In genomic region chrX:133884430-133885394, GRCh38 we compare ENCODE assay signal across 1 cellular context.
TF ChIP-seq lines count a peak whose summit lies in the region.

No MANE protein-coding gene starts in this region.

TF ChIP-seq in HepG2, 621 proteins besides CTCF, POLR2A, EP300 and RAD21 (continued from another document):
- TF ChIP-seq ZNF512 (CRISPR knock-in tag; IDR thresholded peaks at IDR 0.05): no peak
- TF ChIP-seq ZFP36L2 (CRISPR knock-in tag; IDR thresholded peaks at IDR 0.05): no peak
- peak; percentile 30; the same call in 1 of the 2 replicates for TF ChIP-seq POLR2AphosphoS5 (IDR thresholded peaks at IDR 0.05; ENCODE audit: low read depth, low read length)
- TF ChIP-seq ZNF484 (CRISPR knock-in tag; IDR thresholded peaks at IDR 0.05; ENCODE audit: borderline replicate concordance, low read depth): no peak
- TF ChIP-seq FOXA1 (IDR thresholded peaks at IDR 0.05): no peak
- 0 out of 2 replicates have a peak, but pooled peaks have one; percentile 25 for TF ChIP-seq FOXA1 (CRISPR knock-in tag; IDR thresholded peaks at IDR 0.05)
- peak; percentile 49; the same call in 1 of the 2 replicates for TF ChIP-seq ZNF609 (CRISPR knock-in tag; IDR thresholded peaks at IDR 0.05; ENCODE audit: borderline replicate concordance)
- TF ChIP-seq HHEX (CRISPR knock-in tag; IDR thresholded peaks at IDR 0.05): peak; percentile 23; the same call in 1 of the 2 replicates
- TF ChIP-seq NPAS2 (CRISPR knock-in tag; IDR thresholded peaks at IDR 0.05; ENCODE audit: borderline replicate concordance): no peak
- no peak for TF ChIP-seq ZNF263 (CRISPR knock-in tag; IDR thresholded peaks at IDR 0.05)
- TF ChIP-seq ATF7-NPFF (CRISPR knock-in tag; IDR thresholded peaks at IDR 0.05; ENCODE audit: low read depth): no peak
- TF ChIP-seq GMEB2 (CRISPR knock-in tag; IDR thresholded peaks at IDR 0.05; ENCODE audit: low read depth): no peak
- TF ChIP-seq NFIC (IDR thresholded peaks at IDR 0.05; ENCODE audit: low read length): peak; percentile 24; the same call in 1 of the 2 replicates
- no peak for TF ChIP-seq YEATS4 (CRISPR knock-in tag; IDR thresholded peaks at IDR 0.05; ENCODE audit: borderline replicate concordance)
- peak; percentile 17; the same call in 1 of the 2 replicates for TF ChIP-seq BCL6 (CRISPR knock-in tag; IDR thresholded peaks at IDR 0.05)
- no peak for TF ChIP-seq ZNF362 (CRISPR knock-in tag; IDR thresholded peaks at IDR 0.05; ENCODE audit: borderline replicate concordance)
- no peak for TF ChIP-seq BORCS8-MEF2B (CRISPR knock-in tag; IDR thresholded peaks at IDR 0.05)
- peak; percentile 42; the same call in 1 of the 2 replicates for TF ChIP-seq PAXIP1 (CRISPR knock-in tag; conservative IDR thresholded peaks at IDR 0.05)
- TF ChIP-seq PPARG (CRISPR knock-in tag; conservative IDR thresholded peaks at IDR 0.05): 0 out of 2 replicates have a peak, but pooled peaks have one; percentile 9
- TF ChIP-seq FOSL1 (CRISPR knock-in tag; IDR thresholded peaks at IDR 0.05; ENCODE audit: borderline replicate concordance): no peak
- no peak for TF ChIP-seq ZNF232 (CRISPR knock-in tag; IDR thresholded peaks at IDR 0.05; ENCODE audit: borderline replicate concordance)
- TF ChIP-seq ZNF10 (CRISPR knock-in tag; IDR thresholded peaks at IDR 0.05; ENCODE audit: borderline replicate concordance, low read depth): no peak
- TF ChIP-seq HOXD1 (CRISPR knock-in tag; IDR thresholded peaks at IDR 0.05): no peak
- TF ChIP-seq ATF4 (CRISPR knock-in tag; IDR thresholded peaks at IDR 0.05): peak in 1 of 2 experiments; percentile 68; a peak in 2 of 4 replicates
- no peak for TF ChIP-seq ZKSCAN5 (CRISPR knock-in tag; IDR thresholded peaks at IDR 0.05)
- no peak for TF ChIP-seq IRF9 (CRISPR knock-in tag; IDR thresholded peaks at IDR 0.05; ENCODE audit: borderline replicate concordance)
- TF ChIP-seq FOXP4 (CRISPR knock-in tag; IDR thresholded peaks at IDR 0.05): 0 out of 2 replicates have a peak, but pooled peaks have one; percentile 40
- no peak for TF ChIP-seq ZNF574 (CRISPR knock-in tag; IDR thresholded peaks at IDR 0.05)
- no peak for TF ChIP-seq SOX13 (IDR thresholded peaks at IDR 0.05)
- TF ChIP-seq SOX13 (CRISPR knock-in tag; conservative IDR thresholded peaks at IDR 0.05 in 1 of 2, IDR thresholded peaks at IDR 0.05 in 1 of 2): peak in 1 of 2 experiments; percentile 41; a peak in 1 of 4 replicates
- peak; percentile 68 for TF ChIP-seq NR2F6 (IDR thresholded peaks at IDR 0.05)
- TF ChIP-seq NR2F6 (CRISPR knock-in tag; IDR thresholded peaks at IDR 0.05): 0 out of 2 replicates have a peak, but pooled peaks have one; percentile 6
- TF ChIP-seq KAT7 (CRISPR knock-in tag; IDR thresholded peaks at IDR 0.05; ENCODE audit: borderline replicate concordance): no peak
- peak; percentile 59; the same call in 1 of the 2 replicates for TF ChIP-seq FOXA3 (CRISPR knock-in tag; IDR thresholded peaks at IDR 0.05)
